ENCODE assay signal across 14 cellular contexts in the genomic region with DNA sequence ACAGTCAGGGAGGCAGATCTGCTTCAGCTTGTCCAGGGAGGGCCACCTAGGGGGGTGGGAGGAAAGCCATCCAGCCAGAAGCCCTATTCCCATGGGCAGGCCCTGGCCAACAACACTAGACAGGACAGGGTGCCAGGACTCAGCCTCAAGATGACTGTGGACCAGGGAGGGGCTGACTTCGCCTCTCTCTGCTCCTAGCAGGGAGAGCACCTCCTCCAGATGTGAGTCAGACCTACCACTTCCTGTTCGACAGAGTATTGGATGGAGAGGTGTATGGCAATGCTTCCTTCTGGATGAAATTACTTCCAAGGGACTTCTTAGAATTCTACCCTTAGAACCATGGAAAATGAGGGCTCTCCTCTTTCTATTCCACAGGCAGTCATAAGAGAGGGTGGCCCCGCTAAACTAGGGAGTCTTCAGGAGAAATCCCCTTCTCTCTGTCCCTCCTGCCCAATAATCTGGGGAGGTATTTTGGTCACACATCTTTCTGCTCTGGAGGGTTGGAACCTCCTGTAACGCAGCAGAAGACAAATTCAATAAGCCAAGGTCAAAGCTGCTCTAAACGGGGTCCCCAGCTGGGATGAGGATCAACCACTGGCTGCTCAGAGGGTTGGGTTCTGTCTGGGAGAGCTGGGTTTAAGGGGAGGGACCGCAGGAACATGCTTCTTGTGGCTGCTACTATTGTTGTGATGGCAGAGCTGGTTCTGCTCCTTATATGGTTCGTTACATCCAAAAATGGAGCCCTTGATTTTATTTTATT. TPM values are rescaled to one million over a fixed set of nuclear protein-coding genes. Genes with fewer than 3 reads are reported as not detected.
DNase-seq lines count a peak whose midpoint lies in the region; ATAC-seq lines count a peak whose summit lies in the region.
"Had no signal": no experiment of that assay in that cellular context is flagged by ENCODE, and none has a peak within 500 bp of the region (broad histone marks: within the 10 kb centered on the region; RNA-seq: fewer than 3 reads in every experiment).

No MANE protein-coding gene starts in this region.

- no peak overlapping the region for H4K91ac ChIP-seq in neuronal stem cell (ENCODE audit: low read depth, low read length, poor library complexity)

- peaks cover 2% of the 10 kb centered on the region for H3K27me3 Mint-ChIP-seq in activated CD4-positive, alpha-beta T cell treated with anti-CD3 and anti-CD28 coated beads for 36 hours
- no peaks in the 10 kb centered on the region for H3K27me3 Mint-ChIP-seq in activated CD4-positive, alpha-beta memory T cell treated with anti-CD3 and anti-CD28 coated beads for 36 hours
- H3K27me3 Mint-ChIP-seq in immature natural killer cell (ENCODE audit: low read depth in 3 of 3) = peaks cover 0 to 4% (median 2%) of the 10 kb centered on the region in 3 donors
- H3K27me3 Mint-ChIP-seq: dendritic cell treated with granulocyte-macrophage colony-stimulating factor and Interleukin-4, amounts not matched to agents 40 ng/mL and 50 ng/mL, for 4 days had no signal

- H3K9me3 ChIP-seq in neuronal stem cell (replicated peaks in 1 of 2; ENCODE audit: control insufficient read depth in 2 of 2, insufficient read depth in 1 of 2, low read depth in 1 of 2, low read length in 2 of 2) = no peaks in the 10 kb centered on the region
- H3K9me3 ChIP-seq: sigmoid colon had no signal

- H3K79me1 ChIP-seq in neuronal stem cell (ENCODE audit: low read depth, low read length) = no peaks in the 10 kb centered on the region

- H3K23ac ChIP-seq in neuronal stem cell (ENCODE audit: low read depth, low read length, poor library complexity) = no peak overlapping the region

- no peaks in the 10 kb centered on the region for H3K9me3 Mint-ChIP-seq in activated CD4-positive, alpha-beta T cell treated with anti-CD3 and anti-CD28 coated beads for 36 hours (ENCODE audit: low read depth)
- H3K9me3 Mint-ChIP-seq in activated CD4-positive, alpha-beta memory T cell treated with anti-CD3 and anti-CD28 coated beads for 36 hours = no peaks in the 10 kb centered on the region
- H3K9me3 Mint-ChIP-seq in immature natural killer cell = no peaks in the 10 kb centered on the region
- H3K9me3 Mint-ChIP-seq: dendritic cell treated with granulocyte-macrophage colony-stimulating factor and Interleukin-4, amounts not matched to agents 40 ng/mL and 50 ng/mL, for 4 days had no signal

- H2BK15ac ChIP-seq in neuronal stem cell (ENCODE audit: low read length) = no peak overlapping the region

- no CpG with 5 or more reads among the region's 7 CpGs for WGBS in neuronal stem cell (ENCODE audit: extremely low coverage in 2 of 2, insufficient read length in 2 of 2, insufficient replicate concordance in 1 of 2), 2 donors

- POLR2A ChIA-PET in activated CD4-positive, alpha-beta T cell treated with anti-CD3 and anti-CD28 coated beads for 36 hours (lab: Charles Lee) = no interaction called here
- POLR2A ChIA-PET in activated CD4-positive, alpha-beta memory T cell treated with anti-CD3 and anti-CD28 coated beads for 36 hours (lab: Charles Lee) = no interaction called here

- no peak overlapping the region for H2BK5ac ChIP-seq in neuronal stem cell (ENCODE audit: low read length)

- no peak overlapping the region for H3K4me3 Mint-ChIP-seq in activated CD4-positive, alpha-beta T cell treated with anti-CD3 and anti-CD28 coated beads for 36 hours
- H3K4me3 Mint-ChIP-seq in activated CD4-positive, alpha-beta memory T cell treated with anti-CD3 and anti-CD28 coated beads for 36 hours = no peak overlapping the region
- no peak overlapping the region for H3K4me3 Mint-ChIP-seq in immature natural killer cell
- H3K4me3 Mint-ChIP-seq: dendritic cell treated with granulocyte-macrophage colony-stimulating factor and Interleukin-4, amounts not matched to agents 40 ng/mL and 50 ng/mL, for 4 days had no signal

- H3K4me3 ChIP-seq in neuronal stem cell (ENCODE audit: low read length in 2 of 2) = no peak overlapping the region
- H3K4me3 ChIP-seq: hepatocyte, sigmoid colon had no signal

- CTCF ChIA-PET in activated CD4-positive, alpha-beta T cell treated with anti-CD3 and anti-CD28 coated beads for 36 hours (lab: Charles Lee) = interaction anchor here (0.6 to 0.8 kb wide), 2 partner anchors 15 to 16 kb away, joined by 3 to 4 read pairs; no protein-coding TSS in a partner anchor
- CTCF ChIA-PET in activated CD4-positive, alpha-beta memory T cell treated with anti-CD3 and anti-CD28 coated beads for 36 hours (lab: Charles Lee) = interaction anchor here (1.0 to 1.2 kb wide), 3 partner anchors 10 to 219 kb away, joined by 3 to 4 read pairs (median 3); no protein-coding TSS in a partner anchor

- H3K4me2 ChIP-seq in neuronal stem cell (ENCODE audit: insufficient read depth, low read length, poor library complexity, severe bottlenecking) = no peak overlapping the region
- H3K4me2 ChIP-seq: hepatocyte had no signal

- no peak overlapping the region for H3K27ac ChIP-seq in neuronal stem cell (replicated peaks; ENCODE audit: low read length)
- H3K27ac ChIP-seq: hepatocyte, sigmoid colon had no signal

- no peak overlapping the region for H3K18ac ChIP-seq in neuronal stem cell (ENCODE audit: low read length)

- H2BK120ac ChIP-seq in neuronal stem cell (ENCODE audit: low read depth, low read length) = no peak overlapping the region

- no peak overlapping the region for H3K27ac Mint-ChIP-seq in activated CD4-positive, alpha-beta T cell treated with anti-CD3 and anti-CD28 coated beads for 36 hours
- H3K27ac Mint-ChIP-seq in activated CD4-positive, alpha-beta memory T cell treated with anti-CD3 and anti-CD28 coated beads for 36 hours = no peak overlapping the region
- no peak overlapping the region for H3K27ac Mint-ChIP-seq in immature natural killer cell
- H3K27ac Mint-ChIP-seq: dendritic cell treated with granulocyte-macrophage colony-stimulating factor and Interleukin-4, amounts not matched to agents 40 ng/mL and 50 ng/mL, for 4 days had no signal

- H3K4ac ChIP-seq in neuronal stem cell (ENCODE audit: low read length) = no peak overlapping the region

- H3K4me1 ChIP-seq in neuronal stem cell (ENCODE audit: control insufficient read depth in 2 of 2, insufficient read depth in 1 of 2, low read depth in 1 of 2, low read length in 2 of 2) = no peaks in the 10 kb centered on the region
- H3K4me1 ChIP-seq: sigmoid colon had no signal

- H2BK12ac ChIP-seq in neuronal stem cell (ENCODE audit: low read length) = no peak overlapping the region

- no peak overlapping the region for H2AFZ ChIP-seq in neuronal stem cell (ENCODE audit: low read length)
- H2AFZ ChIP-seq: hepatocyte had no signal

- H3K36me3 ChIP-seq in neuronal stem cell (replicated peaks in 1 of 2; ENCODE audit: control insufficient read depth in 2 of 2, insufficient read depth in 2 of 2, low read length in 2 of 2) = no peaks in the 10 kb centered on the region
- H3K36me3 ChIP-seq: sigmoid colon had no signal

- H3K27me3 ChIP-seq in neuronal stem cell (ENCODE audit: control insufficient read depth in 3 of 3, insufficient read depth in 3 of 3, low read depth in 1 of 3, low read length in 3 of 3) = no peaks in the 10 kb centered on the region
- H3K27me3 ChIP-seq: hepatocyte, sigmoid colon had no signal

- H3K14ac ChIP-seq in neuronal stem cell (ENCODE audit: low read length) = no peak overlapping the region

- H2AK5ac ChIP-seq in neuronal stem cell (ENCODE audit: low read depth, low read length) = no peak overlapping the region

- ATAC-seq in activated CD4-positive, alpha-beta T cell treated with anti-CD3 and anti-CD28 coated beads for 36 hours = peak; percentile 99
- peak; percentile 45 for ATAC-seq in HG02885 (IDR thresholded peaks at IDR 0.05; ENCODE audit: poor library complexity, unreplicated experiment)
- no peak for ATAC-seq in GM21737 (IDR thresholded peaks at IDR 0.05; ENCODE audit: unreplicated experiment)

- peaks cover 6% of the 10 kb centered on the region for H3K4me1 Mint-ChIP-seq in activated CD4-positive, alpha-beta T cell treated with anti-CD3 and anti-CD28 coated beads for 36 hours
- peaks cover 3% of the 10 kb centered on the region for H3K4me1 Mint-ChIP-seq in activated CD4-positive, alpha-beta memory T cell treated with anti-CD3 and anti-CD28 coated beads for 36 hours (ENCODE audit: low read depth)
- no peaks in the 10 kb centered on the region for H3K4me1 Mint-ChIP-seq in immature natural killer cell

- no peak overlapping the region for H4K8ac ChIP-seq in neuronal stem cell (ENCODE audit: low read depth, low read length)

- H3K9ac ChIP-seq in neuronal stem cell (ENCODE audit: low read depth, low read length, poor library complexity) = peak overlapping the region; percentile 18

- H3K36me3 Mint-ChIP-seq in activated CD4-positive, alpha-beta T cell treated with anti-CD3 and anti-CD28 coated beads for 36 hours (ENCODE audit: low read depth) = no peaks in the 10 kb centered on the region
- no peaks in the 10 kb centered on the region for H3K36me3 Mint-ChIP-seq in activated CD4-positive, alpha-beta memory T cell treated with anti-CD3 and anti-CD28 coated beads for 36 hours
- H3K36me3 Mint-ChIP-seq in immature natural killer cell = no peaks in the 10 kb centered on the region

- intact Hi-C loops in activated CD4-positive, alpha-beta T cell treated with anti-CD3 and anti-CD28 coated beads for 36 hours (cut with DNase I, micrococcal nuclease) = loop anchor here in 1 of 2 experiments (10.0 kb wide), 1 partner anchor 95 kb away; no protein-coding TSS in a partner anchor
- intact Hi-C loops in activated CD4-positive, alpha-beta memory T cell treated with anti-CD3 and anti-CD28 coated beads for 36 hours (cut with micrococcal nuclease) = no loop called here

- DNase-seq in activated CD4-positive, alpha-beta T cell treated with anti-CD3 and anti-CD28 coated beads for 36 hours = peak; percentile 57
- DNase-seq in activated CD4-positive, alpha-beta T cell treated with anti-CD3 and anti-CD28 coated beads, Interleukin-2, amount 50 U/mL, for 4 hours = no peak
- peak; percentile 52 for DNase-seq in activated CD4-positive, alpha-beta memory T cell treated with anti-CD3 and anti-CD28 coated beads for 36 hours
- no peak for DNase-seq in neuronal stem cell (ENCODE audit: low spot score)
- no peak for DNase-seq in immature natural killer cell
- DNase-seq in stimulated activated naive CD4-positive, alpha-beta T cell (lab: John Stamatoyannopoulos, UW) = no peak
- DNase-seq: activated effector memory CD4-positive, alpha-beta T cell treated with Interleukin-2 at 50 U/mL for 16 hours; KBM-7; NCI-H774; sigmoid colon had no signal

RNA-seq across cellular contexts. Expression of a gene that starts 23.2 kb away (rescaled TPM):
- 10 to 100 TPM; 27.0 to 36.4 TPM for total RNA-seq in activated CD4-positive, alpha-beta T cell treated with anti-CD3 and anti-CD28 coated beads for 36 hours
- 10 to 100 TPM; 26.0 to 28.2 TPM for total RNA-seq in activated CD4-positive, alpha-beta memory T cell treated with anti-CD3 and anti-CD28 coated beads for 36 hours
- polyA plus RNA-seq in neuronal stem cell (2013, experiment 1 of 2) = 14.8 TPM
- 13.4 TPM for polyA plus RNA-seq in neuronal stem cell (2013, experiment 2 of 2)
- polyA plus RNA-seq in immature natural killer cell = 10 to 100 TPM; 13.6 to 31.3 (median 17.0) TPM

RNA-seq across cellular contexts. Expression of a gene that starts 28.5 kb away (rescaled TPM):
- 10 to 100 TPM; 32.6 to 41.0 TPM for total RNA-seq in activated CD4-positive, alpha-beta T cell treated with anti-CD3 and anti-CD28 coated beads for 36 hours
- total RNA-seq in activated CD4-positive, alpha-beta memory T cell treated with anti-CD3 and anti-CD28 coated beads for 36 hours = 10 to 100 TPM; 33.8 to 34.5 TPM
- 27.3 TPM for polyA plus RNA-seq in neuronal stem cell (2013, experiment 1 of 2)
- 28.6 TPM for polyA plus RNA-seq in neuronal stem cell (2013, experiment 2 of 2)
- 10 to 100 TPM; 36.0 to 41.2 (median 37.2) TPM for polyA plus RNA-seq in immature natural killer cell

Comparison
In these comparisons a context has a peak if more than half of its experiments do, and no peak if none do; other contexts are left out.
1. DNase-seq: peak in activated CD4-positive, alpha-beta T cell treated with anti-CD3 and anti-CD28 coated beads for 36 hours (single experiment) and activated CD4-positive, alpha-beta memory T cell treated with anti-CD3 and anti-CD28 coated beads for 36 hours (single experiment); none in activated CD4-positive, alpha-beta T cell treated with anti-CD3 and anti-CD28 coated beads, Interleukin-2, amount 50 U/mL, for 4 hours (0 of 2), neuronal stem cell (single experiment), immature natural killer cell (0 of 3) and stimulated activated naive CD4-positive, alpha-beta T cell (0 of 6).